ENCODE assay signal across 9 cellular contexts in genomic region chr4:163554870-163555465, GRCh38.
DNase-seq lines count a peak whose midpoint lies in the region; ATAC-seq and TF ChIP-seq lines count a peak whose summit lies in the region.
"Had no signal": no experiment of that assay in that cellular context is flagged by ENCODE, and none has a peak within 500 bp of the region (broad histone marks: within the 10 kb centered on the region; RNA-seq: fewer than 3 reads in every experiment).

No MANE protein-coding gene starts in this region.

- no peak overlapping the region for H2AFZ ChIP-seq in neural cell (ENCODE audit: low read depth, low read length)

- H3K9ac ChIP-seq in neural cell (ENCODE audit: low read length): no peak overlapping the region

- TF ChIP-seq EP300 in neural cell (conservative IDR thresholded peaks at IDR 0.05; ENCODE audit: poor library complexity, severe bottlenecking): no peak

- H3K9me2 ChIP-seq in neural cell (ENCODE audit: insufficient read depth, low read length): no peaks in the 10 kb centered on the region

- no peak overlapping the region for H3K4me3 ChIP-seq in neural cell (ENCODE audit: low read length)

- peak; percentile 82 for TF ChIP-seq RAD21 in neural cell (conservative IDR thresholded peaks at IDR 0.05)

- intact Hi-C loops in activated CD4-positive, alpha-beta T cell treated with anti-CD3 and anti-CD28 coated beads, Interleukin-2, amount 10 ng/mL, durations not matched to agents 24 days and 14 days (cut with micrococcal nuclease): loop anchor here (1.0 to 10.0 kb wide), 4 partner anchors 126 to 1540 kb away; no protein-coding TSS in a partner anchor

- no peaks in the 10 kb centered on the region for H3K79me2 ChIP-seq in neural cell (replicated peaks; ENCODE audit: insufficient read depth, low read length)

- no peak overlapping the region for H3K27ac Mint-ChIP-seq in activated CD4-positive, alpha-beta T cell treated with anti-CD3 and anti-CD28 coated beads, Interleukin-2, amount 10 ng/mL, durations not matched to agents 24 days and 14 days
- H3K27ac Mint-ChIP-seq: T-helper 1 cell treated with Interleukin-12 subunit alpha and Interleukin-12 subunit beta and Interleukin-4 antibody, amounts not matched to agents 30 μg/mL and 1 μg/mL, for 36 hours had no signal

- H3K4me3 Mint-ChIP-seq in activated CD4-positive, alpha-beta T cell treated with anti-CD3 and anti-CD28 coated beads, Interleukin-2, amount 10 ng/mL, durations not matched to agents 24 days and 14 days: no peak overlapping the region
- H3K4me3 Mint-ChIP-seq: T-helper 1 cell treated with Interleukin-12 subunit alpha and Interleukin-12 subunit beta and Interleukin-4 antibody, amounts not matched to agents 30 μg/mL and 1 μg/mL, for 36 hours had no signal

- DNase-seq in NCI-H2227 (lab: John Stamatoyannopoulos, UW; ENCODE audit: unreplicated experiment) (peak; percentile 9), nucleus accumbens (lab: John Stamatoyannopoulos, UW) (no peak)
- DNase-seq in central memory CD4-positive, alpha-beta T cell: peak; percentile 29
- no peak for DNase-seq in NK-92 treated with Interleukin-12 subunit alpha and Interleukin-12 subunit beta, amount 100 ng/mL, for 24 hours (lab: John Stamatoyannopoulos, UW)
- DNase-seq in activated CD4-positive, alpha-beta T cell treated with anti-CD3 and anti-CD28 coated beads, Interleukin-2, amount 10 ng/mL, durations not matched to agents 24 days and 14 days: no peak

- no peaks in the 10 kb centered on the region for H3F3A ChIP-seq in neural cell (ENCODE audit: insufficient read depth, low read length, poor library complexity, severe bottlenecking)

- no peaks in the 10 kb centered on the region for H3K9me3 ChIP-seq in neural cell (ENCODE audit: low read length)

- H3K27me3 ChIP-seq in neural cell (ENCODE audit: insufficient read depth, low read depth, low read length): no peaks in the 10 kb centered on the region

- no peak overlapping the region for H3K4me2 ChIP-seq in neural cell (ENCODE audit: low read length)

- TF ChIP-seq CTCF in GM12873 (IDR thresholded peaks at IDR 0.05; ENCODE audit: insufficient read depth, low read depth, low read length, missing control alignments) (peak; percentile 42), neural cell (IDR thresholded peaks at IDR 0.05; ENCODE audit: poor library complexity, severe bottlenecking) (peak; percentile 81)

- H3K36me3 ChIP-seq in neural cell (ENCODE audit: insufficient read depth, low read length): no peaks in the 10 kb centered on the region

- H3K36me3 Mint-ChIP-seq in activated CD4-positive, alpha-beta T cell treated with anti-CD3 and anti-CD28 coated beads, Interleukin-2, amount 10 ng/mL, durations not matched to agents 24 days and 14 days (ENCODE audit: low read depth): no peaks in the 10 kb centered on the region

- H4K20me1 ChIP-seq in neural cell (ENCODE audit: insufficient read depth): no peaks in the 10 kb centered on the region

- peaks cover 2% of the 10 kb centered on the region for H3K27me3 Mint-ChIP-seq in activated CD4-positive, alpha-beta T cell treated with anti-CD3 and anti-CD28 coated beads, Interleukin-2, amount 10 ng/mL, durations not matched to agents 24 days and 14 days

- H3K9me3 Mint-ChIP-seq in activated CD4-positive, alpha-beta T cell treated with anti-CD3 and anti-CD28 coated beads, Interleukin-2, amount 10 ng/mL, durations not matched to agents 24 days and 14 days: no peaks in the 10 kb centered on the region
- H3K9me3 Mint-ChIP-seq: T-helper 1 cell treated with Interleukin-12 subunit alpha and Interleukin-12 subunit beta and Interleukin-4 antibody, amounts not matched to agents 30 μg/mL and 1 μg/mL, for 36 hours had no signal

- no peak overlapping the region for H3K27ac ChIP-seq in neural cell (ENCODE audit: low read length)

- H3K4me1 Mint-ChIP-seq in activated CD4-positive, alpha-beta T cell treated with anti-CD3 and anti-CD28 coated beads, Interleukin-2, amount 10 ng/mL, durations not matched to agents 24 days and 14 days: peaks cover 16% of the 10 kb centered on the region

- no peak for ATAC-seq in GM19395 (IDR thresholded peaks at IDR 0.05; ENCODE audit: unreplicated experiment)

TF ChIP-seq in neural cell, 6 proteins besides CTCF, POLR2A, EP300 and RAD21:
- TF ChIP-seq MXI1 (conservative IDR thresholded peaks at IDR 0.05; ENCODE audit: poor library complexity, severe bottlenecking): no peak
- no peak for TF ChIP-seq REST (IDR thresholded peaks at IDR 0.05; ENCODE audit: borderline replicate concordance)
- no peak for TF ChIP-seq TAF1 (IDR thresholded peaks at IDR 0.05; ENCODE audit: low read depth)
- TF ChIP-seq POLR2AphosphoS5 (IDR thresholded peaks at IDR 0.05): no peak
- TF ChIP-seq SMC3 (conservative IDR thresholded peaks at IDR 0.05; ENCODE audit: poor library complexity): peak; percentile 89
TF ChIP-seq in neural cell: peak in this region for 1.

Comparison
In these comparisons a context has a peak if more than half of its experiments do, and no peak if none do; other contexts are left out.
1. DNase-seq: peak in NCI-H2227 (single experiment) and central memory CD4-positive, alpha-beta T cell (single experiment); none in NK-92 treated with Interleukin-12 subunit alpha and Interleukin-12 subunit beta, amount 100 ng/mL, for 24 hours (single experiment), nucleus accumbens (0 of 56) and activated CD4-positive, alpha-beta T cell treated with anti-CD3 and anti-CD28 coated beads, Interleukin-2, amount 10 ng/mL, durations not matched to agents 24 days and 14 days (single experiment).